14 cellular contexts compared by ENCODE assay signal in the genomic region with DNA sequence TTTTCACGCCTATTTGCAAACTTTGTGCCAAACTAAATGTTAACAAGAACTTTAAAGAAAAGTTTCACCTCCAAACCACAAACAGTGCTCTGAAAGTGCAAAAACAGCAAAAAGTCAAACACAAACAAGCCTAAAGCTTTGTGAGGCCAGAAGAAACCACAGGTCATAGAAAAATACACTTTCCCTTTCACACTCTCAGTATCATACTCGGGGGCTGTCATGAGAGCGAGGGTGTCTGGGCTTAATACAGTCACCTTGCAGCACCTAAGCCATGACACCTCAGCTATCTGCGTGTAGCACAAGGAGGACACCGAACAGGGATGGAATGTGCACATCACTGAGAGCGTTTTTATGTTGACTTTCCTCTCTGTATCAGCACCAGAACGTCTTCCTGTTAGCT. TPM values are rescaled to one million over a fixed set of nuclear protein-coding genes. Genes with fewer than 3 reads are reported as not detected.
DNase-seq lines count a peak whose midpoint lies in the region; ATAC-seq lines count a peak whose summit lies in the region.
"Had no signal": no experiment of that assay in that cellular context is flagged by ENCODE, and none has a peak within 500 bp of the region (broad histone marks: within the 10 kb centered on the region; RNA-seq: fewer than 3 reads in every experiment).

No MANE protein-coding gene starts in this region.

- no peaks in the 10 kb centered on the region for H3K9me3 ChIP-seq in thymus (ENCODE audit: control insufficient read depth)
- H3K9me3 ChIP-seq: gastrocnemius medialis, neutrophil had no signal

- WGBS in thymus: 40% methylated on average over 7 of the region's 7 CpGs

- H3K36me3 ChIP-seq in thymus (ENCODE audit: control insufficient read depth, insufficient read depth): no peaks in the 10 kb centered on the region
- H3K36me3 ChIP-seq: gastrocnemius medialis, neutrophil had no signal

- H3K36me3 Mint-ChIP-seq in activated T-helper 1 cell treated with anti-CD3 and anti-CD28 coated beads, Interleukin-12 subunit alpha, Interleukin-12 subunit beta, Interleukin-2, Interleukin-4 antibody, amounts not matched to agents 30 ng/mL and 10 ng/mL and 1 ng/mL, durations not matched to agents 14 hours and 24 hours and 36 hours (ENCODE audit: low read depth): no peaks in the 10 kb centered on the region

- peaks cover 7% of the 10 kb centered on the region for H3K4me1 Mint-ChIP-seq in activated T-helper 1 cell treated with anti-CD3 and anti-CD28 coated beads, Interleukin-12 subunit alpha, Interleukin-12 subunit beta, Interleukin-2, Interleukin-4 antibody, amounts not matched to agents 30 ng/mL and 10 ng/mL and 1 ng/mL, durations not matched to agents 14 hours and 24 hours and 36 hours (ENCODE audit: low read depth)

- ATAC-seq in HG02885 (IDR thresholded peaks at IDR 0.05; ENCODE audit: poor library complexity, unreplicated experiment) (peak; percentile 91), HG02610 (IDR thresholded peaks at IDR 0.05; ENCODE audit: unreplicated experiment) (no peak), HG02763 (IDR thresholded peaks at IDR 0.05; ENCODE audit: unreplicated experiment) (no peak)
- ATAC-seq: gastrocnemius medialis, left colon had no signal

- intact Hi-C loops in activated T-helper 1 cell treated with anti-CD3 and anti-CD28 coated beads, Interleukin-12 subunit alpha, Interleukin-12 subunit beta, Interleukin-2, Interleukin-4 antibody, amounts not matched to agents 30 ng/mL and 10 ng/mL and 1 ng/mL, durations not matched to agents 14 hours and 24 hours and 36 hours (cut with micrococcal nuclease): no loop called here

- peaks cover 17% of the 10 kb centered on the region for H3K27me3 Mint-ChIP-seq in activated T-helper 1 cell treated with anti-CD3 and anti-CD28 coated beads, Interleukin-12 subunit alpha, Interleukin-12 subunit beta, Interleukin-2, Interleukin-4 antibody, amounts not matched to agents 30 ng/mL and 10 ng/mL and 1 ng/mL, durations not matched to agents 14 hours and 24 hours and 36 hours (ENCODE audit: insufficient read depth)

- H3K27ac Mint-ChIP-seq in activated T-helper 1 cell treated with anti-CD3 and anti-CD28 coated beads, Interleukin-12 subunit alpha, Interleukin-12 subunit beta, Interleukin-2, Interleukin-4 antibody, amounts not matched to agents 30 ng/mL and 10 ng/mL and 1 ng/mL, durations not matched to agents 14 hours and 24 hours and 36 hours: peak overlapping the region; percentile 8

- peaks cover 6% of the 10 kb centered on the region for H3K4me1 ChIP-seq in thymus (ENCODE audit: control insufficient read depth, insufficient read depth, low read length)
- H3K4me1 ChIP-seq: gastrocnemius medialis had no signal

- H3K4me3 Mint-ChIP-seq in activated T-helper 1 cell treated with anti-CD3 and anti-CD28 coated beads, Interleukin-12 subunit alpha, Interleukin-12 subunit beta, Interleukin-2, Interleukin-4 antibody, amounts not matched to agents 30 ng/mL and 10 ng/mL and 1 ng/mL, durations not matched to agents 14 hours and 24 hours and 36 hours: no peak overlapping the region

- no peaks in the 10 kb centered on the region for H3K27me3 ChIP-seq in thymus (ENCODE audit: control insufficient read depth, insufficient read depth)
- H3K27me3 ChIP-seq: gastrocnemius medialis, neutrophil had no signal

- no peaks in the 10 kb centered on the region for H3K9me3 Mint-ChIP-seq in activated T-helper 1 cell treated with anti-CD3 and anti-CD28 coated beads, Interleukin-12 subunit alpha, Interleukin-12 subunit beta, Interleukin-2, Interleukin-4 antibody, amounts not matched to agents 30 ng/mL and 10 ng/mL and 1 ng/mL, durations not matched to agents 14 hours and 24 hours and 36 hours

- H3K27ac ChIP-seq in thymus (ENCODE audit: low read depth): peak overlapping the region; percentile 36
- H3K27ac ChIP-seq: gastrocnemius medialis, neutrophil had no signal

- DNase-seq in stimulated activated CD4-positive, alpha-beta T cell treated with anti-CD3 and anti-CD28 coated beads, Interleukin-1b, Interleukin-23, amount 100 ng/mL, for 48 hours: peak; percentile 44
- DNase-seq in stimulated activated CD4-positive, alpha-beta T cell treated with anti-CD3 and anti-CD28 coated beads, Interleukin-4, amount 100 ng/mL, for 1 hour: no peak
- DNase-seq in activated T-helper 1 cell treated with anti-CD3 and anti-CD28 coated beads, Interleukin-12 subunit alpha, Interleukin-12 subunit beta, Interleukin-2, Interleukin-4 antibody, amounts not matched to agents 30 ng/mL and 10 ng/mL and 1 ng/mL, durations not matched to agents 14 hours and 24 hours and 36 hours (ENCODE audit: low spot score): no peak
- no peak for DNase-seq in NCI-H2029 treated with DMSO at 0.1 percent for 48 hours (lab: John Stamatoyannopoulos, UW)
- DNase-seq: AML-193, anterior cingulate cortex, gastrocnemius medialis, left colon, NCI-H2107 had no signal

- H3K4me3 ChIP-seq in thymus (ENCODE audit: low read length): no peak overlapping the region
- H3K4me3 ChIP-seq: gastrocnemius medialis had no signal

RNA-seq across cellular contexts. Expression of gene SEH1L, which starts 26.6 kb away (rescaled TPM):
- 121 and 124 TPM in 2 replicates for total RNA-seq in activated T-helper 1 cell treated with anti-CD3 and anti-CD28 coated beads, Interleukin-12 subunit alpha, Interleukin-12 subunit beta, Interleukin-2, Interleukin-4 antibody, amounts not matched to agents 30 ng/mL and 10 ng/mL and 1 ng/mL, durations not matched to agents 14 hours and 24 hours and 36 hours
- polyA plus RNA-seq in thymus: 30.5 TPM

RNA-seq across cellular contexts. Expression of gene PTPN2, which starts 37.1 kb away (rescaled TPM):
- 76.7 and 77.1 TPM in 2 replicates for total RNA-seq in activated T-helper 1 cell treated with anti-CD3 and anti-CD28 coated beads, Interleukin-12 subunit alpha, Interleukin-12 subunit beta, Interleukin-2, Interleukin-4 antibody, amounts not matched to agents 30 ng/mL and 10 ng/mL and 1 ng/mL, durations not matched to agents 14 hours and 24 hours and 36 hours
- polyA plus RNA-seq in thymus: 116 TPM
